19 cellular contexts compared by ENCODE assay signal in the genomic region with DNA sequence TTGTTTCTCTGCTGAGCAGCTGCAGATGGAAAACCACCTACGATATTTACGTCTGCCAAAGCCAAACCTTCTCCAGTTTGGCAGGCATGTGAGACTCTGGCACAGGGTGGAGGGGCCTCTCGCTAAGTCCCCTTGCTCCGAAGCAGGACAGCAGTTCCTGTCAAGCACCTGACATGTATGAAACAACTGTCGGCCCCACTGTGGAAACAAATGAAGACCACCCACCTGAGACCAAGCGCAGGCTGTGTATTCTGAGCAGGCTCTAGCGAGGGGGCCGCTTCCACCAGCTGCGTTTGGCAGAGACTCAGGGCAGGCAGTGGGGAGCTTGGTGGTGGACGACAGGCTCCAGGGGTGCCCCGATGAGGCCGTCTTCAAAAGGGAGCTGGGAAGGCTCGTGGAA.
A peak's percentile ranks its signal among the peaks of the same experiment; 100 is the strongest.
DNase-seq lines count a peak whose midpoint lies in the region.
"Had no signal": no experiment of that assay in that cellular context is flagged by ENCODE, and none has a peak within 500 bp of the region (broad histone marks: within the 10 kb centered on the region; RNA-seq: fewer than 3 reads in every experiment).

No MANE protein-coding gene starts in this region.

- H3K79me1 ChIP-seq in neuronal stem cell (ENCODE audit: low read depth, low read length), result no peaks in the 10 kb centered on the region

- H3K4me3 ChIP-seq in SJCRH30 (no peak overlapping the region), esophagus (ENCODE audit: low read depth in 1 of 2, low read length in 2 of 2) (no peak overlapping the region), neuronal stem cell (ENCODE audit: low read length in 2 of 2) (no peak overlapping the region), HAP-1 (no peak overlapping the region)
- H3K4me3 ChIP-seq: GM12878 had no signal

- H2AFZ ChIP-seq in neuronal stem cell (ENCODE audit: low read length), result no peak overlapping the region

- H2AK5ac ChIP-seq in neuronal stem cell (ENCODE audit: low read depth, low read length), result no peak overlapping the region

- no peak overlapping the region for H2BK15ac ChIP-seq in neuronal stem cell (ENCODE audit: low read length)

- H3K4ac ChIP-seq in neuronal stem cell (ENCODE audit: low read length), result no peak overlapping the region

- 58 to 60% methylated on average over 13 of the region's 13 CpGs for WGBS in esophagus, 2 donors
- no CpG with 5 or more reads among the region's 13 CpGs for WGBS in neuronal stem cell (ENCODE audit: extremely low coverage in 2 of 2, insufficient read length in 2 of 2, insufficient replicate concordance in 1 of 2), 2 donors

- H3K23ac ChIP-seq in neuronal stem cell (ENCODE audit: low read depth, low read length, poor library complexity), result no peak overlapping the region

- 0 out of 2 replicates have a peak, but pooled peaks cover 2% of the 10 kb centered on the region for H3K4me1 ChIP-seq in SJCRH30
- peaks cover 3 to 11% of the 10 kb centered on the region in 2 donors for H3K4me1 ChIP-seq in esophagus (ENCODE audit: control insufficient read depth in 2 of 2, insufficient read depth in 2 of 2, low read length in 1 of 2)
- no peaks in the 10 kb centered on the region for H3K4me1 ChIP-seq in neuronal stem cell (ENCODE audit: control insufficient read depth in 2 of 2, insufficient read depth in 1 of 2, low read depth in 1 of 2, low read length in 2 of 2)
- H3K4me1 ChIP-seq in HAP-1, result no peaks in the 10 kb centered on the region
- H3K4me1 ChIP-seq: BE2C had no signal

- H3K4me2 ChIP-seq in neuronal stem cell (ENCODE audit: insufficient read depth, low read length, poor library complexity, severe bottlenecking), result no peak overlapping the region

- no peak overlapping the region for H4K91ac ChIP-seq in neuronal stem cell (ENCODE audit: low read depth, low read length, poor library complexity)

- peak overlapping the region; percentile 60 for H3K18ac ChIP-seq in neuronal stem cell (ENCODE audit: low read length)

- H2BK5ac ChIP-seq in neuronal stem cell (ENCODE audit: low read length), result no peak overlapping the region

- peak overlapping the region; percentile 42 for H3K14ac ChIP-seq in neuronal stem cell (ENCODE audit: low read length)

- in situ Hi-C loops in HAP-1 (cut with MboI; ENCODE audit: low sequenced_read_pairs), result no loop called here

- H3K27me3 ChIP-seq in SJCRH30, result peaks cover 10% of the 10 kb centered on the region
- no peaks in the 10 kb centered on the region for H3K27me3 ChIP-seq in esophagus (ENCODE audit: control insufficient read depth in 1 of 2, insufficient read depth in 2 of 2, low read length in 2 of 2)
- H3K27me3 ChIP-seq in neuronal stem cell (ENCODE audit: control insufficient read depth in 3 of 3, insufficient read depth in 3 of 3, low read depth in 1 of 3, low read length in 3 of 3), result no peaks in the 10 kb centered on the region
- H3K27me3 ChIP-seq in HAP-1 (ENCODE audit: low read depth), result no peaks in the 10 kb centered on the region
- H3K27me3 ChIP-seq: BE2C had no signal

- no peaks in the 10 kb centered on the region for H3K9me3 ChIP-seq in SJCRH30 (replicated peaks)
- H3K9me3 ChIP-seq in esophagus (ENCODE audit: control insufficient read depth in 2 of 2, insufficient read depth in 1 of 2, low read depth in 1 of 2, low read length in 1 of 2), result peaks cover 0 to 2% of the 10 kb centered on the region in 2 donors
- no peaks in the 10 kb centered on the region for H3K9me3 ChIP-seq in neuronal stem cell (replicated peaks in 1 of 2; ENCODE audit: control insufficient read depth in 2 of 2, insufficient read depth in 1 of 2, low read depth in 1 of 2, low read length in 2 of 2)
- no peaks in the 10 kb centered on the region for H3K9me3 ChIP-seq in HAP-1
- H3K9me3 ChIP-seq: BE2C had no signal

- peak; percentile 17 for DNase-seq in Ammon's horn (ENCODE audit: low spot score)
- peak; percentile 36 to 60 for DNase-seq in SJCRH30
- DNase-seq in neuronal stem cell (ENCODE audit: low spot score), result no peak
- no peak for DNase-seq in NCI-H524 (lab: John Stamatoyannopoulos, UW)
- no peak for DNase-seq in HAP-1 (ENCODE audit: low spot score in 2 of 2)
- DNase-seq in LoVo (ENCODE audit: low spot score), result no peak
- DNase-seq: BE2C; C1 segment of cervical spinal cord; CD4-positive, CD25-positive, alpha-beta regulatory T cell; CD8-positive, alpha-beta memory T cell; COR-L47; DMS 273 treated with DMSO at 0.1 percent for 48 hours; DMS53; DND-41; EL; HFFc6; IMR-90 had no signal

- H2BK12ac ChIP-seq in neuronal stem cell (ENCODE audit: low read length), result no peak overlapping the region

- H3K36me3 ChIP-seq in SJCRH30 (no peaks in the 10 kb centered on the region), esophagus (ENCODE audit: control insufficient read depth in 2 of 2, insufficient read depth in 2 of 2, low read length in 1 of 2) (no peaks in the 10 kb centered on the region), neuronal stem cell (replicated peaks in 1 of 2; ENCODE audit: control insufficient read depth in 2 of 2, insufficient read depth in 2 of 2, low read length in 2 of 2) (no peaks in the 10 kb centered on the region), HAP-1 (replicated peaks) (no peaks in the 10 kb centered on the region)
- H3K36me3 ChIP-seq: BE2C had no signal

- H3K27ac ChIP-seq in SJCRH30 (no peak overlapping the region), esophagus (ENCODE audit: low read depth in 2 of 2, low read length in 1 of 2) (peak overlapping the region; percentile 16 to 21), neuronal stem cell (replicated peaks; ENCODE audit: low read length) (no peak overlapping the region)

- H4K8ac ChIP-seq in neuronal stem cell (ENCODE audit: low read depth, low read length), result no peak overlapping the region

- H3K9ac ChIP-seq in neuronal stem cell (ENCODE audit: low read depth, low read length, poor library complexity), result no peak overlapping the region

- H2BK120ac ChIP-seq in neuronal stem cell (ENCODE audit: low read depth, low read length), result no peak overlapping the region

Comparison
In these comparisons a context has a peak if more than half of its experiments do, and no peak if none do; other contexts are left out.
1. DNase-seq: peak in Ammon's horn (single experiment) and SJCRH30 (2 of 2); none in neuronal stem cell (single experiment), NCI-H524 (0 of 2), HAP-1 (0 of 2) and LoVo (single experiment).
2. H3K27ac ChIP-seq: peak in esophagus (2 of 2); none in SJCRH30 (single experiment) and neuronal stem cell (single experiment).